28 cellular contexts compared by ENCODE assay signal in genomic region chr2:59428940-59429339, GRCh38.
"Had no signal": no experiment of that assay in that cellular context is flagged by ENCODE, and none has a peak within 500 bp of the region (broad histone marks: within the 10 kb centered on the region; RNA-seq: fewer than 3 reads in every experiment).

No MANE protein-coding gene starts in this region.

- H3K27ac ChIP-seq: colonic mucosa, coronary artery, dorsolateral prefrontal cortex, epithelial cell of prostate, esophagus muscularis mucosa, esophagus squamous epithelium, foreskin keratinocyte, gastrocnemius medialis, gastroesophageal sphincter, heart left ventricle, heart right ventricle had no signal

- ATAC-seq: effector memory CD8-positive, alpha-beta T cell; esophagus mucosa; foreskin keratinocyte; gastrocnemius medialis; gastroesophageal sphincter; heart left ventricle; heart right ventricle had no signal

- H3K9me3 ChIP-seq: colonic mucosa, gastrocnemius medialis had no signal

- H3K27me3 ChIP-seq: colonic mucosa, dorsolateral prefrontal cortex, esophagus muscularis mucosa, esophagus squamous epithelium, foreskin keratinocyte, gastrocnemius medialis, gastroesophageal sphincter, heart left ventricle, heart right ventricle had no signal

- H3K36me3 ChIP-seq: colonic mucosa, esophagus muscularis mucosa, esophagus squamous epithelium, gastrocnemius medialis, gastroesophageal sphincter, heart left ventricle, heart right ventricle had no signal

- DNase-seq: colonic mucosa; cortex of kidney; dermis blood vessel endothelial cell; dorsolateral prefrontal cortex; effector CD4-positive, alpha-beta T cell; effector CD8-positive, alpha-beta T cell; effector memory CD4-positive, alpha-beta T cell; effector memory CD8-positive, alpha-beta T cell; endodermal cell; erythroblast; esophagus squamous epithelium; foreskin fibroblast; foreskin keratinocyte; foreskin melanocyte; gastrocnemius medialis; glutamatergic neuron; head of caudate nucleus; heart left ventricle; heart right ventricle had no signal

- H3K4me1 ChIP-seq: colonic mucosa, esophagus muscularis mucosa, esophagus squamous epithelium, foreskin keratinocyte, gastrocnemius medialis, gastroesophageal sphincter, heart left ventricle, heart right ventricle had no signal

- FAIRE-seq: colon, endometrium, endothelial cell of umbilical vein, frontal cortex had no signal

- H3K4me3 ChIP-seq: colonic mucosa, coronary artery, dorsolateral prefrontal cortex, esophagus muscularis mucosa, esophagus squamous epithelium, gastrocnemius medialis, gastroesophageal sphincter, heart left ventricle, heart right ventricle had no signal
